In genomic region chr12:76790564-76791552, GRCh38 we compare ENCODE assay signal across 8 cellular contexts. TPM values are rescaled to one million over a fixed set of nuclear protein-coding genes. Genes with fewer than 3 reads are reported as not detected.
DNase-seq lines count a peak whose midpoint lies in the region; ATAC-seq and TF ChIP-seq lines count a peak whose summit lies in the region.

No MANE protein-coding gene starts in this region.

- no peak overlapping the region for H3K27ac ChIP-seq in vagina

- peak overlapping the region; percentile 52 for H3K9ac ChIP-seq in adipocyte (ENCODE audit: low read length)

- no peak for TF ChIP-seq POLR2A in vagina (IDR thresholded peaks at IDR 0.05)

- H3K9me3 ChIP-seq in adipocyte (ENCODE audit: control insufficient read depth, low read length) (no peaks in the 10 kb centered on the region), vagina (no peaks in the 10 kb centered on the region)

- H3K27me3 Mint-ChIP-seq in stimulated activated naive CD8-positive, alpha-beta T cell treated with anti-CD3 and anti-CD28 coated beads, Interleukin-15, Interleukin-2, amounts not matched to agents 100 ng/mL and 50 ng/mL, for 24 hours: no peaks in the 10 kb centered on the region
- no peaks in the 10 kb centered on the region for H3K27me3 Mint-ChIP-seq in stimulated activated naive CD8-positive, alpha-beta T cell treated with anti-CD3 and anti-CD28 coated beads, Interleukin-15, amount 100 ng/mL, for 72 hours

- no peaks in the 10 kb centered on the region for H3K9me3 Mint-ChIP-seq in stimulated activated naive CD8-positive, alpha-beta T cell treated with anti-CD3 and anti-CD28 coated beads, Interleukin-15, Interleukin-2, amounts not matched to agents 100 ng/mL and 50 ng/mL, for 24 hours
- H3K9me3 Mint-ChIP-seq in stimulated activated naive CD8-positive, alpha-beta T cell treated with anti-CD3 and anti-CD28 coated beads, Interleukin-15, amount 100 ng/mL, for 72 hours: peaks cover 1 to 5% of the 10 kb centered on the region in 2 donors

- peak overlapping the region; percentile 4 for H3K27ac Mint-ChIP-seq in stimulated activated naive CD8-positive, alpha-beta T cell treated with anti-CD3 and anti-CD28 coated beads, Interleukin-15, Interleukin-2, amounts not matched to agents 100 ng/mL and 50 ng/mL, for 24 hours
- no peak overlapping the region for H3K27ac Mint-ChIP-seq in stimulated activated naive CD8-positive, alpha-beta T cell treated with anti-CD3 and anti-CD28 coated beads, Interleukin-15, amount 100 ng/mL, for 72 hours

- peak; percentile 64 to 81 (median 75) for TF ChIP-seq CTCF in vagina (IDR thresholded peaks at IDR 0.05)

- no peak for DNase-seq in stimulated activated naive CD8-positive, alpha-beta T cell treated with anti-CD3 and anti-CD28 coated beads, Interleukin-15, amount 100 ng/mL, for 72 hours
- DNase-seq in NCI-H1105 (lab: John Stamatoyannopoulos, UW) (peak; percentile 18), adipocyte (ENCODE audit: low read depth) (peak; percentile 65), iPS-NIHi7 (ENCODE audit: extremely low spot score) (peak; percentile 14), vagina (ENCODE audit: extremely low spot score in 2 of 2) (no peak)

- intact Hi-C loops in vagina (cut with DNase I): loop anchor here (5.0 kb wide), 1 partner anchor 169 kb away; no protein-coding TSS in a partner anchor

- H3K4me3 ChIP-seq in adipocyte (ENCODE audit: low read length) (no peak overlapping the region), vagina (no peak overlapping the region)

- no peak for ATAC-seq in stimulated activated naive CD8-positive, alpha-beta T cell treated with anti-CD3 and anti-CD28 coated beads, Interleukin-15, amount 100 ng/mL, for 72 hours
- no peak for ATAC-seq in HG02970 (IDR thresholded peaks at IDR 0.05; ENCODE audit: low FRiP score, unreplicated experiment)
- no peak for ATAC-seq in HG03520 (IDR thresholded peaks at IDR 0.05; ENCODE audit: unreplicated experiment)

- H3K36me3 Mint-ChIP-seq in stimulated activated naive CD8-positive, alpha-beta T cell treated with anti-CD3 and anti-CD28 coated beads, Interleukin-15, Interleukin-2, amounts not matched to agents 100 ng/mL and 50 ng/mL, for 24 hours (ENCODE audit: low read depth): peaks cover under 1% of the 10 kb centered on the region

- H3K4me1 ChIP-seq in adipocyte (ENCODE audit: control insufficient read depth, insufficient read depth, low read length) (peaks cover 7% of the 10 kb centered on the region), vagina (peaks cover 24% of the 10 kb centered on the region)

- H3K27me3 ChIP-seq in adipocyte (replicated peaks; ENCODE audit: control insufficient read depth, insufficient read depth, low read length) (no peaks in the 10 kb centered on the region), vagina (no peaks in the 10 kb centered on the region)

- H3K4me1 Mint-ChIP-seq in stimulated activated naive CD8-positive, alpha-beta T cell treated with anti-CD3 and anti-CD28 coated beads, Interleukin-15, Interleukin-2, amounts not matched to agents 100 ng/mL and 50 ng/mL, for 24 hours (ENCODE audit: low read depth): peaks cover 20% of the 10 kb centered on the region
- peaks cover 14% of the 10 kb centered on the region for H3K4me1 Mint-ChIP-seq in stimulated activated naive CD8-positive, alpha-beta T cell treated with anti-CD3 and anti-CD28 coated beads, Interleukin-15, amount 100 ng/mL, for 72 hours

- H3K36me3 ChIP-seq in adipocyte (ENCODE audit: control insufficient read depth, insufficient read depth, low read length, severe bottlenecking) (no peaks in the 10 kb centered on the region), vagina (no peaks in the 10 kb centered on the region)

- no peak overlapping the region for H3K4me3 Mint-ChIP-seq in stimulated activated naive CD8-positive, alpha-beta T cell treated with anti-CD3 and anti-CD28 coated beads, Interleukin-15, Interleukin-2, amounts not matched to agents 100 ng/mL and 50 ng/mL, for 24 hours
- H3K4me3 Mint-ChIP-seq in stimulated activated naive CD8-positive, alpha-beta T cell treated with anti-CD3 and anti-CD28 coated beads, Interleukin-15, amount 100 ng/mL, for 72 hours: no peak overlapping the region

RNA-seq across cellular contexts. Expression of gene ZDHHC17, which starts 26.9 kb away (rescaled TPM):
- 59.9 TPM for total RNA-seq in vagina

Comparison
In these comparisons a context has a peak if more than half of its experiments do, and no peak if none do; other contexts are left out.
1. DNase-seq: peak in NCI-H1105 (single experiment), adipocyte (single experiment) and iPS-NIHi7 (single experiment); none in stimulated activated naive CD8-positive, alpha-beta T cell treated with anti-CD3 and anti-CD28 coated beads, Interleukin-15, amount 100 ng/mL, for 72 hours (0 of 2) and vagina (0 of 2).